Comparison of ENCODE assay signal across 10 cellular contexts in genomic region chr20:38143238-38143645, GRCh38. TPM values are rescaled to one million over a fixed set of nuclear protein-coding genes. Genes with fewer than 3 reads are reported as not detected.
DNase-seq lines count a peak whose midpoint lies in the region; ATAC-seq and TF ChIP-seq lines count a peak whose summit lies in the region.
"Had no signal": no experiment of that assay in that cellular context is flagged by ENCODE, and none has a peak within 500 bp of the region (broad histone marks: within the 10 kb centered on the region; RNA-seq: fewer than 3 reads in every experiment).

No MANE protein-coding gene starts in this region.

- no peaks in the 10 kb centered on the region for H3K27me3 Mint-ChIP-seq in activated CD4-positive, alpha-beta T cell treated with anti-CD3 and anti-CD28 coated beads, Interleukin-2, amount 10 ng/mL, durations not matched to agents 24 days and 14 days

- TF ChIP-seq POLR2A in GM18505 (IDR thresholded peaks at IDR 0.05; ENCODE audit: borderline replicate concordance, extremely low read depth, insufficient read depth, insufficient read length), result no peak

- no peak overlapping the region for H3K4me3 ChIP-seq in dorsolateral prefrontal cortex
- H3K4me3 ChIP-seq: prostate gland had no signal

- no peaks in the 10 kb centered on the region for H3K36me3 Mint-ChIP-seq in activated CD4-positive, alpha-beta T cell treated with anti-CD3 and anti-CD28 coated beads, Interleukin-2, amount 10 ng/mL, durations not matched to agents 24 days and 14 days (ENCODE audit: low read depth)

- DNase-seq in A172 (ENCODE audit: low spot score), result peak; percentile 70
- peak; percentile 38 for DNase-seq in MV-4-11 (lab: John Stamatoyannopoulos, UW)
- DNase-seq in dorsolateral prefrontal cortex, result peak in 3 of 10 donors; percentile 16 to 54 (median 36)
- DNase-seq in mucosa of gallbladder (ENCODE audit: low spot score), result peak; percentile 74
- no peak for DNase-seq in activated CD4-positive, alpha-beta T cell treated with anti-CD3 and anti-CD28 coated beads, Interleukin-2, amount 10 ng/mL, durations not matched to agents 24 days and 14 days
- DNase-seq in DMS 273 (lab: John Stamatoyannopoulos, UW; ENCODE audit: unreplicated experiment), result no peak
- DNase-seq: NCI-H1436 had no signal

- intact Hi-C loops in dorsolateral prefrontal cortex (cut with DNase I), result no loop called here
- intact Hi-C loops in activated CD4-positive, alpha-beta T cell treated with anti-CD3 and anti-CD28 coated beads, Interleukin-2, amount 10 ng/mL, durations not matched to agents 24 days and 14 days (cut with micrococcal nuclease), result no loop called here

- H3K4me3 Mint-ChIP-seq in activated CD4-positive, alpha-beta T cell treated with anti-CD3 and anti-CD28 coated beads, Interleukin-2, amount 10 ng/mL, durations not matched to agents 24 days and 14 days, result no peak overlapping the region

- no peaks in the 10 kb centered on the region for H3K9me3 Mint-ChIP-seq in activated CD4-positive, alpha-beta T cell treated with anti-CD3 and anti-CD28 coated beads, Interleukin-2, amount 10 ng/mL, durations not matched to agents 24 days and 14 days

- no peak overlapping the region for H3K27ac Mint-ChIP-seq in activated CD4-positive, alpha-beta T cell treated with anti-CD3 and anti-CD28 coated beads, Interleukin-2, amount 10 ng/mL, durations not matched to agents 24 days and 14 days

- H3K27me3 ChIP-seq in dorsolateral prefrontal cortex, result no peaks in the 10 kb centered on the region

- H3K4me1 Mint-ChIP-seq in activated CD4-positive, alpha-beta T cell treated with anti-CD3 and anti-CD28 coated beads, Interleukin-2, amount 10 ng/mL, durations not matched to agents 24 days and 14 days, result no peaks in the 10 kb centered on the region

- ATAC-seq in HG03571 (IDR thresholded peaks at IDR 0.05; ENCODE audit: unreplicated experiment), result no peak
- ATAC-seq in GM18505 (IDR thresholded peaks at IDR 0.05; ENCODE audit: unreplicated experiment), result no peak

- peak overlapping the region in 34 of 59 donors; percentile 8 to 85 (median 59) for H3K27ac ChIP-seq in dorsolateral prefrontal cortex

- no peak for TF ChIP-seq CTCF in dorsolateral prefrontal cortex (IDR thresholded peaks at IDR 0.05 in 54 of 56, conservative IDR thresholded peaks at IDR 0.05 in 2 of 56; ENCODE audit: low read depth in 1 of 56, partially characterized antibody in 56 of 56)

RNA-seq across cellular contexts. Expression of gene TGM2, which starts 21.8 kb away (rescaled TPM):
- total RNA-seq in A172 (2014; rRNA removed; shearing (Covaris generic)), result 13.9 and 27.0 TPM in 2 replicates
- total RNA-seq in dorsolateral prefrontal cortex, result 100 to 1,000 TPM in 7 of 120 experiments, 10 to 100 TPM in 113; 17.7 to 220 (median 53.6) TPM
- 389 TPM for total RNA-seq in mucosa of gallbladder
- total RNA-seq in activated CD4-positive, alpha-beta T cell treated with anti-CD3 and anti-CD28 coated beads, Interleukin-2, amount 10 ng/mL, durations not matched to agents 24 days and 14 days, result 0.05 TPM in 1 of 2 replicates, not detected in the other

Comparison
In these comparisons a context has a peak if more than half of its experiments do, and no peak if none do; other contexts are left out.
1. DNase-seq: peak in A172 (single experiment), MV-4-11 (single experiment) and mucosa of gallbladder (single experiment); none in activated CD4-positive, alpha-beta T cell treated with anti-CD3 and anti-CD28 coated beads, Interleukin-2, amount 10 ng/mL, durations not matched to agents 24 days and 14 days (single experiment) and DMS 273 (single experiment).
2. RNA of gene TGM2, which starts 21.8 kb away (total RNA-seq): 389 TPM in mucosa of gallbladder (single experiment), 17.7 to 220 TPM in dorsolateral prefrontal cortex and 13.9 to 27.0 TPM in A172; 0.05 TPM in activated CD4-positive, alpha-beta T cell treated with anti-CD3 and anti-CD28 coated beads, Interleukin-2, amount 10 ng/mL, durations not matched to agents 24 days and 14 days; every median in the first group is over 10 times any median in the second.